ENCODE assay signal across 20 cellular contexts in genomic region chr1:102595106-102595505, GRCh38.
DNase-seq lines count a peak whose midpoint lies in the region; FAIRE-seq and TF ChIP-seq lines count a peak whose summit lies in the region.
"Had no signal": no experiment of that assay in that cellular context is flagged by ENCODE, and none has a peak within 500 bp of the region (broad histone marks: within the 10 kb centered on the region; RNA-seq: fewer than 3 reads in every experiment).

No MANE protein-coding gene starts in this region.

- no peak overlapping the region for H3K4me3 ChIP-seq in thyroid gland (replicated peaks in 1 of 3)
- H3K4me3 ChIP-seq: BLaER1 treated with 17β-estradiol and CSF1 and Interleukin-3, amounts not matched to agents 10 nM and 100 nM; SJCRH30 had no signal

- no peak for TF ChIP-seq POLR2A in thyroid gland (IDR thresholded peaks at IDR 0.05)

- no peaks in the 10 kb centered on the region for H3K36me3 ChIP-seq in thyroid gland
- H3K36me3 ChIP-seq: BLaER1 treated with 17β-estradiol and CSF1 and Interleukin-3, amounts not matched to agents 10 nM and 100 nM; SJCRH30 had no signal

- intact Hi-C loops in thyroid gland (cut with DNase I): no loop called here

- no peaks in the 10 kb centered on the region for H3K4me1 ChIP-seq in thyroid gland
- H3K4me1 ChIP-seq: BLaER1 treated with 17β-estradiol and CSF1 and Interleukin-3, amounts not matched to agents 10 nM and 100 nM; SJCRH30 had no signal

- H3K27me3 ChIP-seq in thyroid gland: no peaks in the 10 kb centered on the region
- H3K27me3 ChIP-seq: BLaER1 treated with 17β-estradiol and CSF1 and Interleukin-3, amounts not matched to agents 10 nM and 100 nM; SJCRH30 had no signal

- no peaks in the 10 kb centered on the region for H3K9me3 ChIP-seq in thyroid gland
- H3K9me3 ChIP-seq: SJCRH30 had no signal

- DNase-seq in HK-2 (ENCODE audit: unreplicated experiment) (peak; percentile 4), RCC 7860 (ENCODE audit: low spot score) (peak; percentile 57), glomerular visceral epithelial cell (ENCODE audit: extremely low spot score) (peak; percentile 56), urothelium cell line (ENCODE audit: low spot score) (peak; percentile 23), KG1 (lab: John Stamatoyannopoulos, UW) (no peak), thyroid gland (no peak)
- DNase-seq in activated CD4-positive, alpha-beta T cell treated with anti-CD3 and anti-CD28 coated beads for 48 hours: no peak
- DNase-seq: CD8-positive, alpha-beta T cell; GDM1; KBM-7; NCI-H1092 treated with DMSO at 0.1 percent for 48 hours; NCI-H146; NCI-H2029; NCI-H2227 treated with DMSO at 0.1 percent for 48 hours; NCI-H510A treated with DMSO at 0.1 percent for 48 hours; NCI-H748 treated with DMSO at 0.1 percent for 48 hours; SJCRH30 had no signal

- FAIRE-seq in RCC 7860 (lab: Jason Lieb, UNC): peak; percentile 81
- no peak for FAIRE-seq in urothelium cell line (lab: Jason Lieb, UNC)
- FAIRE-seq: GM19239, HepG2 had no signal

- no peak overlapping the region for H3K27ac ChIP-seq in thyroid gland
- H3K27ac ChIP-seq: BLaER1 treated with 17β-estradiol and CSF1 and Interleukin-3, amounts not matched to agents 10 nM and 100 nM; SJCRH30 had no signal

- WGBS in thyroid gland, 2 donors: 93 to 94% methylated on average over 2 of the region's 2 CpGs

- TF ChIP-seq CTCF in thyroid gland (IDR thresholded peaks at IDR 0.05): no peak

Comparison
In these comparisons a context has a peak if more than half of its experiments do, and no peak if none do; other contexts are left out.
1. DNase-seq: peak in HK-2 (single experiment), RCC 7860 (single experiment), glomerular visceral epithelial cell (single experiment) and urothelium cell line (single experiment); none in KG1 (single experiment), thyroid gland (0 of 2) and activated CD4-positive, alpha-beta T cell treated with anti-CD3 and anti-CD28 coated beads for 48 hours (single experiment).